Comparison of ENCODE assay signal across 11 cellular contexts in genomic region chr1:66954208-66954607, GRCh38. TPM values are rescaled to one million over a fixed set of nuclear protein-coding genes. Genes with fewer than 3 reads are reported as not detected.
DNase-seq lines count a peak whose midpoint lies in the region; ATAC-seq and TF ChIP-seq lines count a peak whose summit lies in the region.
"Had no signal": no experiment of that assay in that cellular context is flagged by ENCODE, and none has a peak within 500 bp of the region (broad histone marks: within the 10 kb centered on the region; RNA-seq: fewer than 3 reads in every experiment).

No MANE protein-coding gene starts in this region.

- peak overlapping the region; percentile 23 to 83 (median 72) for H3K27ac Mint-ChIP-seq in CD4-positive, alpha-beta memory T cell
- no peak overlapping the region for H3K27ac Mint-ChIP-seq in Calu3 (ENCODE audit: unreplicated experiment)

- ATAC-seq in GM19023 (IDR thresholded peaks at IDR 0.05; ENCODE audit: unreplicated experiment), result peak; percentile 79
- ATAC-seq in HG02759 (IDR thresholded peaks at IDR 0.05; ENCODE audit: unreplicated experiment), result peak; percentile 91
- ATAC-seq in HG03571 (IDR thresholded peaks at IDR 0.05; ENCODE audit: unreplicated experiment), result peak; percentile 88
- ATAC-seq: HepG2 had no signal

- H3K9me3 Mint-ChIP-seq in CD4-positive, alpha-beta memory T cell, result peaks cover 0 to 1% (median 0%) of the 10 kb centered on the region in 8 donors
- no peaks in the 10 kb centered on the region for H3K9me3 Mint-ChIP-seq in Calu3 (ENCODE audit: low read depth, unreplicated experiment)

- H3K4me3 ChIP-seq in CD4-positive, alpha-beta memory T cell (ENCODE audit: low read length in 2 of 2), result no peak overlapping the region

- BruUV-seq in Calu3 (replicated peaks; lab: Mats Ljungman, UMichigan), result no TSS peak

- no peak overlapping the region for H3K27ac ChIP-seq in CD4-positive, alpha-beta memory T cell (ENCODE audit: low read depth, low read length)

- peaks cover 37 to 71% (median 53%) of the 10 kb centered on the region in 4 donors for H3K4me1 Mint-ChIP-seq in CD4-positive, alpha-beta memory T cell
- H3K4me1 Mint-ChIP-seq in Calu3 (ENCODE audit: low read depth, unreplicated experiment), result peaks cover 13% of the 10 kb centered on the region

- POLR2A ChIA-PET in CD4-positive, alpha-beta memory T cell (lab: Charles Lee; ENCODE audit: partially characterized antibody), result no interaction called here

- peaks cover 58 to 82% of the 10 kb centered on the region in 2 donors for H3K36me3 Mint-ChIP-seq in CD4-positive, alpha-beta memory T cell
- peaks cover 23% of the 10 kb centered on the region for H3K36me3 Mint-ChIP-seq in Calu3 (ENCODE audit: insufficient read depth, unreplicated experiment)

- intact Hi-C loops in CD4-positive, alpha-beta memory T cell (cut with micrococcal nuclease), result no loop called here
- intact Hi-C loops in Calu3 (cut with micrococcal nuclease; ENCODE audit: unreplicated experiment), result no loop called here

- H3K4me3 Mint-ChIP-seq in CD4-positive, alpha-beta memory T cell, result peak overlapping the region in 1 of 8 donors; percentile 1
- H3K4me3 Mint-ChIP-seq in Calu3 (ENCODE audit: low read depth, unreplicated experiment), result no peak overlapping the region

- H3K36me3 ChIP-seq in CD4-positive, alpha-beta memory T cell (ENCODE audit: insufficient read depth, low read length), result peaks cover 37% of the 10 kb centered on the region

- no peaks in the 10 kb centered on the region for H3K9me3 ChIP-seq in CD4-positive, alpha-beta memory T cell (ENCODE audit: control insufficient read depth in 1 of 2, low read length in 2 of 2)

- DNase-seq in CD4-positive, alpha-beta memory T cell, result no peak
- no peak for DNase-seq in Kasumi-1 (lab: John Stamatoyannopoulos, UW)
- DNase-seq in Calu3, result no peak
- no peak for DNase-seq in DMS79 (lab: John Stamatoyannopoulos, UW)
- no peak for DNase-seq in germinal center (ENCODE audit: low spot score)
- DNase-seq: C1 segment of cervical spinal cord, NCI-H446 treated with DMSO at 0.1 percent for 48 hours had no signal

- peaks cover 47% of the 10 kb centered on the region for H3K4me1 ChIP-seq in CD4-positive, alpha-beta memory T cell (ENCODE audit: insufficient read depth, low read length)

- CTCF ChIA-PET in CD4-positive, alpha-beta memory T cell (lab: Charles Lee; ENCODE audit: partially characterized antibody), result no interaction called here
- CTCF ChIA-PET in Calu3 (lab: Charles Lee), result no interaction called here

- no peaks in the 10 kb centered on the region for H3K27me3 ChIP-seq in CD4-positive, alpha-beta memory T cell (ENCODE audit: insufficient read depth, low read length)

- TF ChIP-seq CTCF in Calu3 (IDR thresholded peaks at IDR 0.05; ENCODE audit: unreplicated experiment), result no peak

- H3K27me3 Mint-ChIP-seq in CD4-positive, alpha-beta memory T cell, result no peaks in the 10 kb centered on the region
- H3K27me3 Mint-ChIP-seq in Calu3 (ENCODE audit: unreplicated experiment), result no peaks in the 10 kb centered on the region

RNA-seq across cellular contexts. Expression of gene MIER1, which starts 29.4 kb away (rescaled TPM):
- 10 to 100 TPM; 77.0 to 81.3 TPM for total RNA-seq in CD4-positive, alpha-beta memory T cell
- polyA plus RNA-seq in CD4-positive, alpha-beta memory T cell, result 10 to 100 TPM; 25.5 to 41.3 TPM
- 27.4 and 29.5 TPM in 2 replicates for total RNA-seq in Calu3 (2022)

RNA-seq across cellular contexts. Expression of gene DNAI4, which starts 29.6 kb away (rescaled TPM):
- 10 to 100 TPM in 1 of 2 experiments, 1 to 10 TPM in 1; 7.9 to 11.4 TPM for total RNA-seq in CD4-positive, alpha-beta memory T cell
- 1 to 10 TPM; 1.3 to 2.1 TPM for polyA plus RNA-seq in CD4-positive, alpha-beta memory T cell
- 5.6 and 6.0 TPM in 2 replicates for total RNA-seq in Calu3 (2022)
